8 cellular contexts compared by ENCODE assay signal in the genomic region with DNA sequence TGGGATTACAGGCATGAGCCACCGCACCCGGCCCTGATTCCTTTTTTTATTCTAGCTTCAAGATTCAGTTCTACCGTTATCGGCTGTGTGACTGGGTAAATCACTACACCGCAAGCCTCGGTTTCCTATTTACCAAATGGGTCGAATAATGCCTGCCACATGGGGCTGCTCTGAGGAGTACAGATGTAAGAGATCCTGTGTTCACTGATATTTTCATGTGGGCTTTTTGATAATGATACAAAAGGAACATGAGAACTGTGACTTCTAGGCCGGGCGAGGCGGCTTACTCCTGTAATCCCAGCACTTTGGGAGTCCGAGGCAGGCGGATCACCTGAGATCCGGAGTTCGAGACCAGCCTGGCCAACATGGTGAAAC. TPM values are rescaled to one million over a fixed set of nuclear protein-coding genes. Genes with fewer than 3 reads are reported as not detected.
A peak's percentile ranks its signal among the peaks of the same experiment; 100 is the strongest.
DNase-seq lines count a peak whose midpoint lies in the region; ATAC-seq and TF ChIP-seq lines count a peak whose summit lies in the region.

No MANE protein-coding gene starts in this region.

- no peak; a peak in 1 of 6 replicates for TF ChIP-seq CTCF in HCT116 (IDR thresholded peaks at IDR 0.05 in 2 of 3, conservative IDR thresholded peaks at IDR 0.05 in 1 of 3; ENCODE audit: borderline replicate concordance in 1 of 3, insufficient read depth in 1 of 3, low read depth in 2 of 3, low read length in 2 of 3)
- no peak for TF ChIP-seq CTCF in endodermal cell (conservative IDR thresholded peaks at IDR 0.05)
- TF ChIP-seq CTCF in sigmoid colon (IDR thresholded peaks at IDR 0.05): no peak

- no peaks in the 10 kb centered on the region for H3K9me2 ChIP-seq in HCT116 (ENCODE audit: insufficient read depth)

- no peaks in the 10 kb centered on the region for H3K27me3 Mint-ChIP-seq in endodermal cell (ENCODE audit: insufficient read depth)

- H3K4me1 Mint-ChIP-seq in endodermal cell: peaks cover 11% of the 10 kb centered on the region

- peaks cover 8% of the 10 kb centered on the region for H3K9me3 Mint-ChIP-seq in endodermal cell

- H3K4me1 ChIP-seq in HCT116 (ENCODE audit: control insufficient read depth in 1 of 2, insufficient read depth in 2 of 2, low read length in 2 of 2) (peaks cover 4 to 26% of the 10 kb centered on the region in 2 experiments; a peak in 3 of 4 replicates), SJSA1 (replicated peaks) (peaks cover 32% of the 10 kb centered on the region), endodermal cell (ENCODE audit: control insufficient read depth, insufficient read depth, low read length) (peaks cover 6% of the 10 kb centered on the region), sigmoid colon (peaks cover 0 to 18% (median 12%) of the 10 kb centered on the region in 4 donors)

- intact Hi-C loops in HCT116 (cut with micrococcal nuclease): loop anchor here (1.0 to 5.0 kb wide), 3 partner anchors 98 to 201 kb away; partner anchors contain the start of gene PIP5K1A
- intact Hi-C loops in sigmoid colon (cut with DNase I): loop anchor here (1.0 to 10.0 kb wide), 6 partner anchors 26 to 204 kb away; partner anchors contain the start of genes PI4KB, PIP5K1A, RFX5 and SELENBP1

- H3K79me2 ChIP-seq in HCT116 (ENCODE audit: insufficient read depth, low read length): peaks cover 27% of the 10 kb centered on the region

- DNase-seq in HCT116 (ENCODE audit: low read depth, low spot score) (no peak), SJSA1 (ENCODE audit: low read depth in 1 of 2, low spot score in 2 of 2) (peak in 1 of 2 experiments; percentile 14), endodermal cell (no peak), sigmoid colon (no peak), NCI-H345 treated with DMSO at 0.1 percent for 48 hours (lab: John Stamatoyannopoulos, UW; ENCODE audit: unreplicated experiment) (no peak), NCI-H748 treated with DMSO at 0.1 percent for 48 hours (lab: John Stamatoyannopoulos, UW) (no peak)

- no peaks in the 10 kb centered on the region for H4K20me1 ChIP-seq in HCT116 (ENCODE audit: insufficient read depth)

- no peak for TF ChIP-seq EP300 in sigmoid colon (IDR thresholded peaks at IDR 0.05)

- no peak overlapping the region for H2AFZ ChIP-seq in HCT116 (ENCODE audit: low read depth, low read length, poor library complexity, severe bottlenecking)

- peak overlapping the region; percentile 81 for H3K27ac ChIP-seq in HCT116 (ENCODE audit: low read depth, low read length)
- peak overlapping the region; percentile 93 for H3K27ac ChIP-seq in SJSA1
- no peak overlapping the region for H3K27ac ChIP-seq in endodermal cell (ENCODE audit: low read depth, low read length)
- peak overlapping the region; percentile 89 to 92 (median 90) for H3K27ac ChIP-seq in sigmoid colon

- peak overlapping the region; percentile 99 for H3K27ac Mint-ChIP-seq in endodermal cell

- POLR2A ChIA-PET in HCT116 (lab: Charles Lee): interaction anchor here (0.6 to 2.1 kb wide), 3 partner anchors 13 to 98 kb away, joined by 3 to 6 read pairs (median 5); no protein-coding TSS in a partner anchor

- CTCF ChIA-PET in HCT116 (lab: Charles Lee): interaction anchor here (0.8 to 1.6 kb wide), 5 partner anchors 58 to 432 kb away, joined by 3 to 5 read pairs (median 3); partner anchors contain the start of gene CGN

- H3K9me3 ChIP-seq in HCT116 (ENCODE audit: control insufficient read depth in 1 of 2, insufficient read depth in 1 of 2, low read depth in 1 of 2, low read length in 2 of 2) (no peaks in the 10 kb centered on the region), SJSA1 (replicated peaks) (peaks cover 2% of the 10 kb centered on the region; the same call in 1 of the 2 replicates), endodermal cell (ENCODE audit: control insufficient read depth, low read length) (no peaks in the 10 kb centered on the region), sigmoid colon (no peaks in the 10 kb centered on the region)

- H3K36me3 Mint-ChIP-seq in endodermal cell (ENCODE audit: low read depth): peaks cover 32% of the 10 kb centered on the region

- H3K9ac ChIP-seq in HCT116 (ENCODE audit: low read length) (peak overlapping the region; percentile 96), endodermal cell (ENCODE audit: extremely low read depth, low read length, poor library complexity, severe bottlenecking) (no peak overlapping the region)

- no TSS peak for BruUV-seq in HCT116 (replicated peaks; lab: Mats Ljungman, UMichigan)

- H3K4me3 ChIP-seq in HCT116 (replicated peaks in 1 of 2; ENCODE audit: low read depth in 1 of 2, low read length in 2 of 2) (peak overlapping the region; percentile 86 to 98), SJSA1 (peak overlapping the region; percentile 86), endodermal cell (ENCODE audit: low read length) (peak overlapping the region; percentile 96), sigmoid colon (peak overlapping the region; percentile 74 to 84 (median 82))

- H3K36me3 ChIP-seq in HCT116 (ENCODE audit: control insufficient read depth in 1 of 2, insufficient read depth in 2 of 2, low read length in 2 of 2) (peaks cover 19 to 28% of the 10 kb centered on the region in 2 experiments), SJSA1 (peaks cover 43% of the 10 kb centered on the region), endodermal cell (ENCODE audit: control insufficient read depth, insufficient read depth, low read length) (peaks cover 34% of the 10 kb centered on the region), sigmoid colon (peaks cover 0 to 34% (median 13%) of the 10 kb centered on the region in 4 donors)

- ATAC-seq in HCT116 (peak; percentile 31), GM19328 (IDR thresholded peaks at IDR 0.05; ENCODE audit: unreplicated experiment) (no peak), GM21360 (IDR thresholded peaks at IDR 0.05; ENCODE audit: unreplicated experiment) (no peak)

- H3K27me3 ChIP-seq in HCT116 (ENCODE audit: insufficient read depth, low read length): no peaks in the 10 kb centered on the region
- no peaks in the 10 kb centered on the region for H3K27me3 ChIP-seq in SJSA1 (replicated peaks)
- H3K27me3 ChIP-seq in endodermal cell (ENCODE audit: control insufficient read depth, insufficient read depth, low read length, poor library complexity, severe bottlenecking): no peaks in the 10 kb centered on the region
- H3K27me3 ChIP-seq in sigmoid colon: no peaks in the 10 kb centered on the region

- no peak for TF ChIP-seq POLR2A in HCT116 (IDR thresholded peaks at IDR 0.05; ENCODE audit: borderline replicate concordance, extremely low read depth, insufficient read depth, insufficient read length)
- TF ChIP-seq POLR2A in sigmoid colon (IDR thresholded peaks at IDR 0.05): no peak

- RAD21 ChIA-PET in HCT116 (lab: Charles Lee; ENCODE audit: low non-redundant PET in 1 of 2, low total read pairs in 2 of 2, uncharacterized antibody in 2 of 2, unreplicated experiment in 2 of 2): no interaction called here

- H3K4me3 Mint-ChIP-seq in endodermal cell: peak overlapping the region; percentile 98

- 93 to 94% methylated on average over 11 to 14 of the region's 14 CpGs for WGBS in endodermal cell (ENCODE audit: insufficient coverage in 1 of 2, insufficient read length in 1 of 2), 2 experiments
- WGBS in sigmoid colon, 2 donors: 77 to 85% methylated on average over 14 of the region's 14 CpGs

- no peak for TF ChIP-seq RAD21 in HCT116 (IDR thresholded peaks at IDR 0.05; ENCODE audit: low read depth)

- H3K4me2 ChIP-seq in HCT116 (ENCODE audit: low read length): peak overlapping the region; percentile 82

TF ChIP-seq in HCT116, 20 proteins besides CTCF, POLR2A, EP300 and RAD21:
- TF ChIP-seq EGR1 (IDR thresholded peaks at IDR 0.05; ENCODE audit: low read depth): no peak
- TF ChIP-seq ATF3 (IDR thresholded peaks at IDR 0.05): no peak
- TF ChIP-seq JUND (IDR thresholded peaks at IDR 0.05): no peak
- TF ChIP-seq ZNF274 (IDR thresholded peaks at IDR 0.05; ENCODE audit: low read depth, low read length): no peak
- TF ChIP-seq SP1 (IDR thresholded peaks at IDR 0.05; ENCODE audit: low read depth): no peak
- no peak for TF ChIP-seq SIN3A (IDR thresholded peaks at IDR 0.05; ENCODE audit: low read depth)
- no peak for TF ChIP-seq EZH2phosphoT487 (IDR thresholded peaks at IDR 0.05; ENCODE audit: borderline replicate concordance)

RNA-seq across cellular contexts. Expression of gene PSMB4, which starts 0.7 kb away (rescaled TPM):
- total RNA-seq in HCT116 (2021; ENCODE audit: unreplicated experiment) (341 TPM), endodermal cell (100 to 1,000 TPM; 327 to 333 TPM), sigmoid colon (100 to 1,000 TPM; 237 to 277 (median 249) TPM)
- 336 and 390 TPM in 2 replicates for polyA plus RNA-seq in HCT116 (2012)
- 559 and 717 TPM in 2 replicates for total RNA-seq in SJSA1 (2014; rRNA removed; shearing (Covaris generic))
- polyA plus RNA-seq in endodermal cell (2013, experiment 1 of 2): 278 TPM
- 254 TPM for polyA plus RNA-seq in endodermal cell (2013, experiment 2 of 2)
- polyA plus RNA-seq in sigmoid colon: 100 to 1,000 TPM; 321 to 362 (median 338) TPM

RNA-seq across cellular contexts. Expression of gene SELENBP1, which starts 26.2 kb away (rescaled TPM):
- total RNA-seq in HCT116 (2021; ENCODE audit: unreplicated experiment) (0.42 TPM), endodermal cell (10 to 100 TPM; 35.4 to 39.2 TPM), sigmoid colon (100 to 1,000 TPM in 3 of 4 donors, 10 to 100 TPM in 1; 95.8 to 142 (median 127) TPM)
- polyA plus RNA-seq in HCT116 (2012): not detected in 2 replicates
- total RNA-seq in SJSA1 (2014; rRNA removed; shearing (Covaris generic)): 21.6 and 31.1 TPM in 2 replicates
- 40.1 TPM for polyA plus RNA-seq in endodermal cell (2013, experiment 1 of 2)
- 37.3 TPM for polyA plus RNA-seq in endodermal cell (2013, experiment 2 of 2)
- polyA plus RNA-seq in sigmoid colon: 1,000 to 10,000 TPM in 1 of 3 donors, 100 to 1,000 TPM in 2; 787 to 1,051 (median 895) TPM

RNA-seq across cellular contexts. Expression of gene RFX5, which starts 51.6 kb away (rescaled TPM):
- total RNA-seq in HCT116 (2021; ENCODE audit: unreplicated experiment) (52.7 TPM), endodermal cell (10 to 100 TPM; 57.7 to 72.1 TPM), sigmoid colon (10 to 100 TPM; 39.6 to 67.9 (median 56.1) TPM)
- polyA plus RNA-seq in HCT116 (2012): 23.2 and 24.2 TPM in 2 replicates
- 32.2 and 46.9 TPM in 2 replicates for total RNA-seq in SJSA1 (2014; rRNA removed; shearing (Covaris generic))
- 66.0 TPM for polyA plus RNA-seq in endodermal cell (2013, experiment 1 of 2)
- 64.5 TPM for polyA plus RNA-seq in endodermal cell (2013, experiment 2 of 2)
- 10 to 100 TPM; 12.0 to 46.6 (median 20.6) TPM for polyA plus RNA-seq in sigmoid colon

Comparison
In these comparisons a context has a peak if more than half of its experiments do, and no peak if none do; other contexts are left out.
1. RNA of gene SELENBP1, which starts 26.2 kb away (total RNA-seq): 95.8 to 142 TPM in sigmoid colon, 35.4 to 39.2 TPM in endodermal cell and 21.6 to 31.1 TPM in SJSA1; 0.42 TPM in HCT116 (single experiment); every median in the first group is over 10 times any median in the second.
2. Peak in every context shown above with its lines, with median percentiles within 50 percentile points of each other: H3K4me3 ChIP-seq.